8 cellular contexts compared by ENCODE assay signal in genomic region chrX:52262195-52262546, GRCh38.
DNase-seq lines count a peak whose midpoint lies in the region; ATAC-seq and TF ChIP-seq lines count a peak whose summit lies in the region.

No MANE protein-coding gene starts in this region.

- no peaks in the 10 kb centered on the region for H3K9me3 Mint-ChIP-seq in CD8-positive, alpha-beta T cell

- peak overlapping the region; percentile 92 for H3K4me3 Mint-ChIP-seq in CD8-positive, alpha-beta T cell

- H3K27ac ChIP-seq in CD8-positive, alpha-beta T cell (ENCODE audit: low read depth, low read length) = peak overlapping the region; percentile 84
- no peak overlapping the region for H3K27ac ChIP-seq in mammary epithelial cell (ENCODE audit: insufficient read depth, low read depth, low read length)
- H3K27ac ChIP-seq in mesendoderm (ENCODE audit: low read depth, low read length) = peak overlapping the region; percentile 34
- H3K27ac ChIP-seq in vagina = peak overlapping the region; percentile 83

- POLR2A ChIA-PET in CD8-positive, alpha-beta T cell (lab: Charles Lee) = interaction anchor here (0.7 to 1.4 kb wide), 4 partner anchors 459 to 1344 kb away, joined by 3 to 8 read pairs (median 4); no protein-coding TSS in a partner anchor

- peak overlapping the region; percentile 24 for H3K9ac ChIP-seq in mammary epithelial cell (ENCODE audit: insufficient read depth, low read length)
- H3K9ac ChIP-seq in mesendoderm (ENCODE audit: low read length) = peak overlapping the region; percentile 74

- no peaks in the 10 kb centered on the region for H4K20me1 ChIP-seq in mammary epithelial cell (ENCODE audit: insufficient read depth, low read length)

- peak overlapping the region; percentile 16 for H4K8ac ChIP-seq in mesendoderm (ENCODE audit: low read depth, low read length)

- intact Hi-C loops in CD8-positive, alpha-beta T cell (cut with DNase I, micrococcal nuclease) = loop anchor here (5.0 to 10.0 kb wide), 5 partner anchors 370 to 777 kb away; partner anchors contain the start of gene MAGED1 (in 1 of the 2)
- intact Hi-C loops in mammary epithelial cell (cut with micrococcal nuclease) = loop anchor here (5.0 to 10.0 kb wide), 3 partner anchors 620 to 1567 kb away; no protein-coding TSS in a partner anchor
- intact Hi-C loops in vagina (cut with DNase I) = no loop called here

- H4K5ac ChIP-seq in mesendoderm (ENCODE audit: low read length) = no peak overlapping the region

- H2AFZ ChIP-seq in mammary epithelial cell (ENCODE audit: low read depth, low read length) = peak overlapping the region; percentile 99

- no peak overlapping the region for H3K18ac ChIP-seq in mesendoderm (ENCODE audit: low read length)

- no peak overlapping the region for H2AK5ac ChIP-seq in mesendoderm (ENCODE audit: low read length)

- in situ Hi-C loops in mammary epithelial cell (cut with MboI; ENCODE audit: low sequenced_read_pairs in 2 of 2) = loop anchor here in 1 of 2 donors (25.0 kb wide), 1 partner anchor 625 kb away; no protein-coding TSS in a partner anchor

- H3K4me1 ChIP-seq in CD8-positive, alpha-beta T cell (ENCODE audit: insufficient read depth, low read length) = peaks cover 5% of the 10 kb centered on the region
- peaks cover 11% of the 10 kb centered on the region for H3K4me1 ChIP-seq in mammary epithelial cell (ENCODE audit: insufficient read depth, low read length)
- H3K4me1 ChIP-seq in mesendoderm (ENCODE audit: control insufficient read depth, low read depth, low read length) = no peaks in the 10 kb centered on the region
- peaks cover 14% of the 10 kb centered on the region for H3K4me1 ChIP-seq in vagina

- H3K36me3 Mint-ChIP-seq in CD8-positive, alpha-beta T cell = peaks cover 2% of the 10 kb centered on the region

- ATAC-seq in CD8-positive, alpha-beta T cell = peak; percentile 18
- ATAC-seq in HG03342 (IDR thresholded peaks at IDR 0.05; ENCODE audit: unreplicated experiment) = peak; percentile 8
- no peak for ATAC-seq in HG03521 (IDR thresholded peaks at IDR 0.05; ENCODE audit: unreplicated experiment)
- no peak for ATAC-seq in GM21576 (IDR thresholded peaks at IDR 0.05; ENCODE audit: unreplicated experiment)

- 6% methylated on average over 6 of the region's 19 CpGs for WGBS in mammary epithelial cell (ENCODE audit: low coverage, missing lambda C conversion rate)
- no CpG with 5 or more reads among the region's 19 CpGs for WGBS in mesendoderm (ENCODE audit: extremely low coverage, insufficient coverage, low lambda C conversion rate)

- no peaks in the 10 kb centered on the region for H3K27me3 ChIP-seq in CD8-positive, alpha-beta T cell (ENCODE audit: insufficient read depth, low read length)
- H3K27me3 ChIP-seq in mammary epithelial cell (ENCODE audit: insufficient read depth, low read length) = no peaks in the 10 kb centered on the region
- no peaks in the 10 kb centered on the region for H3K27me3 ChIP-seq in mesendoderm (ENCODE audit: insufficient read depth, low read length, poor library complexity)
- H3K27me3 ChIP-seq in vagina = no peaks in the 10 kb centered on the region

- H3K4me2 ChIP-seq in mammary epithelial cell (ENCODE audit: insufficient read depth, low read depth, low read length) (peak overlapping the region; percentile 95), mesendoderm (ENCODE audit: low read length) (peak overlapping the region; percentile 44)

- no peak for DNase-seq in CD8-positive, alpha-beta T cell
- DNase-seq in mammary epithelial cell (peak; percentile 0), mesendoderm (no peak), vagina (ENCODE audit: extremely low spot score in 2 of 2) (no peak), globus pallidus (ENCODE audit: low spot score) (no peak)

- peak overlapping the region; percentile 92 for H3K4me3 ChIP-seq in CD8-positive, alpha-beta T cell (ENCODE audit: low read depth, low read length)
- peak overlapping the region; percentile 61 to 68 (median 67) for H3K4me3 ChIP-seq in mammary epithelial cell (replicated peaks in 1 of 3; ENCODE audit: insufficient read depth in 1 of 3, low read depth in 2 of 3, low read length in 3 of 3)
- no peak overlapping the region for H3K4me3 ChIP-seq in mesendoderm (ENCODE audit: low read length)
- H3K4me3 ChIP-seq in vagina = peak overlapping the region; percentile 48 to 52

- peaks cover 13% of the 10 kb centered on the region for H3K27me3 Mint-ChIP-seq in CD8-positive, alpha-beta T cell (ENCODE audit: low read depth)

- no peak for TF ChIP-seq POLR2A in vagina (IDR thresholded peaks at IDR 0.05)

- CTCF ChIA-PET in CD8-positive, alpha-beta T cell (lab: Charles Lee) = interaction anchor here (0.8 to 1.3 kb wide), 3 partner anchors 517 to 624 kb away, joined by 3 to 9 read pairs (median 3); no protein-coding TSS in a partner anchor
- CTCF ChIA-PET in mammary epithelial cell (lab: Charles Lee; ENCODE audit: low non-redundant PET) = interaction anchor here (0.6 to 1.4 kb wide), 4 partner anchors 401 to 1731 kb away, joined by 3 to 10 read pairs (median 3); no protein-coding TSS in a partner anchor

- BruUV-seq in mammary epithelial cell (replicated peaks; lab: Mats Ljungman, UMichigan) = no TSS peak

- H3K4me1 Mint-ChIP-seq in CD8-positive, alpha-beta T cell (ENCODE audit: low read depth) = peaks cover 12% of the 10 kb centered on the region

- no peak overlapping the region for H3K23ac ChIP-seq in mesendoderm (ENCODE audit: low read length)

- H3K79me2 ChIP-seq in mammary epithelial cell (ENCODE audit: insufficient read depth, low read length) = no peaks in the 10 kb centered on the region
- H3K79me2 ChIP-seq in mesendoderm (ENCODE audit: control insufficient read depth, insufficient read depth, low read length) = no peaks in the 10 kb centered on the region

- H2BK120ac ChIP-seq in mesendoderm (ENCODE audit: low read depth, low read length) = no peak overlapping the region

- dilution Hi-C loops in mammary epithelial cell (cut with HindIII; ENCODE audit: low sequenced_read_pairs) = no loop called here

- H3K36me3 ChIP-seq in CD8-positive, alpha-beta T cell (ENCODE audit: insufficient read depth, low read length) = no peaks in the 10 kb centered on the region
- H3K36me3 ChIP-seq in mammary epithelial cell (ENCODE audit: insufficient read depth, low read length) (no peaks in the 10 kb centered on the region), mesendoderm (ENCODE audit: control insufficient read depth, insufficient read depth, low read length) (no peaks in the 10 kb centered on the region), vagina (no peaks in the 10 kb centered on the region)

- no peak overlapping the region for H2BK5ac ChIP-seq in mesendoderm (ENCODE audit: low read length)

- no peaks in the 10 kb centered on the region for H3K9me3 ChIP-seq in CD8-positive, alpha-beta T cell (ENCODE audit: low read length)
- H3K9me3 ChIP-seq in mammary epithelial cell (replicated peaks; ENCODE audit: insufficient read depth, low read length) (no peaks in the 10 kb centered on the region), vagina (no peaks in the 10 kb centered on the region)

- H3K79me1 ChIP-seq in mesendoderm (ENCODE audit: low read length) = no peaks in the 10 kb centered on the region

- H2BK15ac ChIP-seq in mesendoderm (replicated peaks; ENCODE audit: low read depth) = no peak overlapping the region

- TF ChIP-seq CTCF in CD8-positive, alpha-beta T cell (IDR thresholded peaks at IDR 0.05) = no peak
- no peak for TF ChIP-seq CTCF in mammary epithelial cell (conservative IDR thresholded peaks at IDR 0.05 in 1 of 2, IDR thresholded peaks at IDR 0.05 in 1 of 2; ENCODE audit: extremely low read depth in 1 of 2, insufficient read depth in 1 of 2, low read depth in 1 of 2, low read length in 2 of 2)
- no peak for TF ChIP-seq CTCF in vagina (IDR thresholded peaks at IDR 0.05)

- H3K4ac ChIP-seq in mesendoderm (ENCODE audit: low read depth, low read length) = no peak overlapping the region

- H3K56ac ChIP-seq in mesendoderm (ENCODE audit: low read length) = peak overlapping the region; percentile 92

- H3K27ac Mint-ChIP-seq in CD8-positive, alpha-beta T cell = peak overlapping the region; percentile 97

Comparison
In these comparisons a context has a peak if more than half of its experiments do, and no peak if none do; other contexts are left out.
1. ATAC-seq: peak in CD8-positive, alpha-beta T cell (single experiment) and HG03342 (single experiment); none in HG03521 (single experiment) and GM21576 (single experiment).